In genomic region chr7:15057272-15057671, GRCh38 we compare ENCODE assay signal across 1 cellular context.
TF ChIP-seq lines count a peak whose summit lies in the region.

No MANE protein-coding gene starts in this region.

TF ChIP-seq in GM12878, 131 proteins besides CTCF, POLR2A, EP300 and RAD21:
- no peak for TF ChIP-seq MTA2 (IDR thresholded peaks at IDR 0.05; ENCODE audit: low read depth)
- TF ChIP-seq KDM1A (IDR thresholded peaks at IDR 0.05; ENCODE audit: borderline replicate concordance) = no peak
- TF ChIP-seq SREBF1 (IDR thresholded peaks at IDR 0.05; ENCODE audit: low read length) = no peak
- TF ChIP-seq KAT2A (conservative IDR thresholded peaks at IDR 0.05; ENCODE audit: control insufficient read depth, low read depth, low read length) = no peak
- no peak for TF ChIP-seq MLLT1 (IDR thresholded peaks at IDR 0.05)
- no peak for TF ChIP-seq HCFC1 (IDR thresholded peaks at IDR 0.05; ENCODE audit: low read length)
